15 cellular contexts compared by ENCODE assay signal in the genomic region with DNA sequence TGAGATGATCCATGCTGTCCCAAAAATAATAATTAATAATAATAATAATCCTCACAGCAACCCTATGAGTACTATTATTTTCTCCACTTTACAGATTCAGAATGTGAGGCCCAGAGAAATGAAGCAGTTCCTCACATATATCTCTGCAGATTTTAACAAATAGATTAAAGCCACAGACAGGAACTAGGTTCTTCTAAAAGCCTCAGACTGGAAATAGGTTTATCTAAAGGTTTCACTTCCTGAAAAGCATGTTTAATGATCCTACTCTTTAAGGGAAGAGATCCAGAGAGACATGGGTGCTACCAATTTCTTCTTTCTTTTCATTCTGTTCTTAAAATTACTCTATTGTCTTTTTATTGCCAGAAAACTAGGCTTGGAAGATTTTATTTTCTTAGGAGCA.
"Had no signal": no experiment of that assay in that cellular context is flagged by ENCODE, and none has a peak within 500 bp of the region (broad histone marks: within the 10 kb centered on the region; RNA-seq: fewer than 3 reads in every experiment).

No MANE protein-coding gene starts in this region.

- H3K4me1 Mint-ChIP-seq: activated CD4-positive, alpha-beta T cell treated with anti-CD3 and anti-CD28 coated beads, Interleukin-2, amount 10 ng/mL, durations not matched to agents 7 days and 5 days; activated naive CD8-positive, alpha-beta T cell treated with anti-CD3 and anti-CD28 coated beads for 36 hours; central memory CD8-positive, alpha-beta T cell; naive thymus-derived CD8-positive, alpha-beta T cell had no signal

- H3K27ac Mint-ChIP-seq: activated CD4-positive, alpha-beta T cell treated with anti-CD3 and anti-CD28 coated beads, Interleukin-2, amount 10 ng/mL, durations not matched to agents 7 days and 5 days; activated naive CD8-positive, alpha-beta T cell treated with anti-CD3 and anti-CD28 coated beads for 36 hours; brain; naive thymus-derived CD8-positive, alpha-beta T cell had no signal

- H3K4me3 ChIP-seq: coronary artery, esophagus muscularis mucosa, left lung, tibial artery had no signal

- H3K36me3 Mint-ChIP-seq: activated naive CD8-positive, alpha-beta T cell treated with anti-CD3 and anti-CD28 coated beads for 36 hours; brain; naive thymus-derived CD8-positive, alpha-beta T cell had no signal

- H3K9me3 ChIP-seq: esophagus muscularis mucosa, left lung, tibial artery had no signal

- ATAC-seq: left lung; naive thymus-derived CD8-positive, alpha-beta T cell had no signal

- H3K36me3 ChIP-seq: esophagus muscularis mucosa, left lung, tibial artery had no signal

- DNase-seq: activated CD4-positive, alpha-beta T cell treated with anti-CD3 and anti-CD28 coated beads, Interleukin-2, amount 10 ng/mL, durations not matched to agents 7 days and 5 days; activated CD8-positive, alpha-beta memory T cell treated with anti-CD3 and anti-CD28 coated beads for 24 hours; activated naive CD8-positive, alpha-beta T cell treated with anti-CD3 and anti-CD28 coated beads for 36 hours; effector CD4-positive, alpha-beta T cell; islet precursor cell; left lung; mammary epithelial cell; naive thymus-derived CD8-positive, alpha-beta T cell; stimulated activated CD4-positive, alpha-beta T cell treated with anti-CD3 and anti-CD28 coated beads, Interleukin-4, amount 100 ng/mL, for 1 hour; stimulated activated naive CD4-positive, alpha-beta T cell; tibial artery had no signal

- H3K4me3 Mint-ChIP-seq: activated CD4-positive, alpha-beta T cell treated with anti-CD3 and anti-CD28 coated beads, Interleukin-2, amount 10 ng/mL, durations not matched to agents 7 days and 5 days; activated naive CD8-positive, alpha-beta T cell treated with anti-CD3 and anti-CD28 coated beads for 36 hours; brain; central memory CD8-positive, alpha-beta T cell; naive thymus-derived CD8-positive, alpha-beta T cell had no signal

- H3K27ac ChIP-seq: coronary artery, esophagus muscularis mucosa, left lung, tibial artery had no signal

- H3K9me3 Mint-ChIP-seq: activated CD4-positive, alpha-beta T cell treated with anti-CD3 and anti-CD28 coated beads, Interleukin-2, amount 10 ng/mL, durations not matched to agents 7 days and 5 days; activated naive CD8-positive, alpha-beta T cell treated with anti-CD3 and anti-CD28 coated beads for 36 hours; brain; central memory CD8-positive, alpha-beta T cell had no signal

- H3K27me3 ChIP-seq: esophagus muscularis mucosa, left lung, tibial artery had no signal

- H3K4me1 ChIP-seq: left lung, tibial artery had no signal

- H3K27me3 Mint-ChIP-seq: activated CD4-positive, alpha-beta T cell treated with anti-CD3 and anti-CD28 coated beads, Interleukin-2, amount 10 ng/mL, durations not matched to agents 7 days and 5 days; activated naive CD8-positive, alpha-beta T cell treated with anti-CD3 and anti-CD28 coated beads for 36 hours; brain; central memory CD8-positive, alpha-beta T cell; naive thymus-derived CD8-positive, alpha-beta T cell had no signal
